ENCODE assay signal across 28 cellular contexts in genomic region chr17:75639327-75639726, GRCh38. TPM values are rescaled to one million over a fixed set of nuclear protein-coding genes. Genes with fewer than 3 reads are reported as not detected.
DNase-seq lines count a peak whose midpoint lies in the region; ATAC-seq and TF ChIP-seq lines count a peak whose summit lies in the region.
"Had no signal": no experiment of that assay in that cellular context is flagged by ENCODE, and none has a peak within 500 bp of the region (broad histone marks: within the 10 kb centered on the region; RNA-seq: fewer than 3 reads in every experiment).

No MANE protein-coding gene starts in this region.

- ATAC-seq in Right ventricle myocardium superior (ENCODE audit: poor library complexity), result no peak
- ATAC-seq in HG02870 (IDR thresholded peaks at IDR 0.05; ENCODE audit: unreplicated experiment), result no peak
- no peak for ATAC-seq in GM19467 (IDR thresholded peaks at IDR 0.05; ENCODE audit: unreplicated experiment)
- ATAC-seq: activated naive CD8-positive, alpha-beta T cell treated with anti-CD3 and anti-CD28 coated beads, Interleukin-2, amount 50 U/mL, for 24 hours; T-helper 17 cell had no signal

- peaks cover 2% of the 10 kb centered on the region for H3K79me2 ChIP-seq in parathyroid adenoma

- intact Hi-C loops in left ventricle myocardium inferior (cut with micrococcal nuclease), result no loop called here
- intact Hi-C loops in Right ventricle myocardium superior (cut with DNase I), result no loop called here
- intact Hi-C loops in esophagus squamous epithelium (cut with DNase I), result no loop called here
- intact Hi-C loops in vagina (cut with DNase I), result no loop called here

- H3K36me3 ChIP-seq in left ventricle myocardium inferior (peaks cover 10% of the 10 kb centered on the region), esophagus squamous epithelium (peaks cover 0 to 34% (median 0%) of the 10 kb centered on the region in 3 donors), parathyroid adenoma (ENCODE audit: control insufficient read depth, insufficient read depth, low read length) (no peaks in the 10 kb centered on the region), vagina (no peaks in the 10 kb centered on the region)
- H3K36me3 ChIP-seq: right lobe of liver had no signal

- H3K27ac ChIP-seq in left ventricle myocardium inferior (replicated peaks), result peak overlapping the region; percentile 84
- peak overlapping the region; percentile 63 to 89 (median 81) for H3K27ac ChIP-seq in esophagus squamous epithelium
- H3K27ac ChIP-seq in parathyroid adenoma, result peak overlapping the region; percentile 83
- peak overlapping the region; percentile 54 for H3K27ac ChIP-seq in vagina
- H3K27ac ChIP-seq: A549, esophagus muscularis mucosa, foreskin keratinocyte, neutrophil, right lobe of liver had no signal

- WGBS in esophagus squamous epithelium, 2 donors, result 100% methylated on average over 1 of the region's 3 CpGs; no CpG with 5 or more reads in 1 of the 2 donors

- no peak for TF ChIP-seq POLR2A in esophagus squamous epithelium (IDR thresholded peaks at IDR 0.05)
- TF ChIP-seq POLR2A in vagina (IDR thresholded peaks at IDR 0.05), result no peak

- no peaks in the 10 kb centered on the region for H3K27me3 ChIP-seq in left ventricle myocardium inferior (ENCODE audit: low read depth)
- no peaks in the 10 kb centered on the region for H3K27me3 ChIP-seq in esophagus squamous epithelium
- no peaks in the 10 kb centered on the region for H3K27me3 ChIP-seq in parathyroid adenoma (ENCODE audit: control insufficient read depth, insufficient read depth, low read length)
- H3K27me3 ChIP-seq in vagina, result no peaks in the 10 kb centered on the region
- H3K27me3 ChIP-seq: esophagus muscularis mucosa, foreskin keratinocyte, right lobe of liver had no signal

- H2AFZ ChIP-seq in parathyroid adenoma, result peak overlapping the region; percentile 53

- TF ChIP-seq CTCF in left ventricle myocardium inferior (IDR thresholded peaks at IDR 0.05; ENCODE audit: borderline replicate concordance) (no peak), esophagus squamous epithelium (IDR thresholded peaks at IDR 0.05) (no peak), parathyroid adenoma (IDR thresholded peaks at IDR 0.05) (no peak), vagina (IDR thresholded peaks at IDR 0.05) (no peak)

- no peak overlapping the region for H3K4me3 ChIP-seq in left ventricle myocardium inferior
- H3K4me3 ChIP-seq in esophagus squamous epithelium, result peak overlapping the region in 3 of 4 donors; percentile 43 to 49 (median 48)
- H3K4me3 ChIP-seq in parathyroid adenoma (ENCODE audit: low read depth, low read length), result peak overlapping the region; percentile 78
- H3K4me3 ChIP-seq in vagina, result peak overlapping the region in 1 of 2 donors; percentile 31
- H3K4me3 ChIP-seq: A549, esophagus muscularis mucosa, right lobe of liver had no signal

- DNase-seq in left ventricle myocardium inferior, result no peak
- no peak for DNase-seq in Right ventricle myocardium superior
- DNase-seq in esophagus squamous epithelium (lab: John Stamatoyannopoulos, UW), result no peak
- DNase-seq in vagina (ENCODE audit: extremely low spot score in 2 of 2), result no peak
- DNase-seq in activated effector memory CD4-positive, alpha-beta T cell treated with anti-CD3 and anti-CD28 coated beads, Interleukin-2, amount 50 U/mL, for 16 hours, result no peak
- DNase-seq: activated CD4-positive, alpha-beta T cell treated with anti-CD3 and anti-CD28 coated beads, Interleukin-2, amount 50 U/mL, for 48 hours; activated CD4-positive, CD25-positive, alpha-beta regulatory T cell; activated naive CD8-positive, alpha-beta T cell treated with anti-CD3 and anti-CD28 coated beads, Interleukin-2, amount 50 U/mL, for 24 hours; activated T-cell treated with anti-CD3 and anti-CD28 coated beads, Interleukin-2, amount 50 U/mL, for 48 hours; CD4-positive, alpha-beta memory T cell; foreskin keratinocyte; H9; head of caudate nucleus; kidney glomerular epithelial cell; NCI-H1417 treated with DMSO at 0.1 percent for 48 hours; NCI-H2081 treated with DMSO at 0.1 percent for 48 hours; NCI-H2227 treated with DMSO at 0.1 percent for 48 hours; OCI-M1; SK-N-SH; stimulated activated CD4-positive, alpha-beta T cell treated with anti-CD3 and anti-CD28 coated beads, Interleukin-4, amount 100 ng/mL, for 4 hours; T-helper 17 cell had no signal

- peak overlapping the region; percentile 78 for H3K4me2 ChIP-seq in parathyroid adenoma (ENCODE audit: low read length)
- H3K4me2 ChIP-seq: A549, SK-N-SH had no signal

- H3K4me1 ChIP-seq in left ventricle myocardium inferior (peaks cover 91% of the 10 kb centered on the region), esophagus squamous epithelium (peaks cover 18 to 76% (median 27%) of the 10 kb centered on the region in 3 donors), parathyroid adenoma (peaks cover 45% of the 10 kb centered on the region), vagina (peaks cover 21% of the 10 kb centered on the region)
- H3K4me1 ChIP-seq: foreskin keratinocyte had no signal

- H3K9me3 ChIP-seq in left ventricle myocardium inferior (replicated peaks), result no peaks in the 10 kb centered on the region
- H3K9me3 ChIP-seq in esophagus squamous epithelium, result no peaks in the 10 kb centered on the region
- no peaks in the 10 kb centered on the region for H3K9me3 ChIP-seq in parathyroid adenoma (ENCODE audit: control insufficient read depth, low read length)
- H3K9me3 ChIP-seq in vagina, result no peaks in the 10 kb centered on the region
- H3K9me3 ChIP-seq: A549, esophagus muscularis mucosa, neutrophil, right lobe of liver, SK-N-SH had no signal

- no peak overlapping the region for H3K9ac ChIP-seq in parathyroid adenoma
- H3K9ac ChIP-seq: SK-N-SH had no signal

RNA-seq across cellular contexts. Expression of gene SMIM5, which starts 6.1 kb away (rescaled TPM):
- total RNA-seq in left ventricle myocardium inferior, result 14.0 TPM
- total RNA-seq in Right ventricle myocardium superior, result 12.5 TPM
- 10 to 100 TPM in 1 of 4 donors, 1 to 10 TPM in 3; 7.4 to 16.8 (median 8.6) TPM for total RNA-seq in esophagus squamous epithelium
- total RNA-seq in vagina, result 2.2 TPM
- total RNA-seq: CD4-positive, alpha-beta memory T cell; foreskin keratinocyte had no signal

RNA-seq across cellular contexts. Expression of gene RECQL5, which starts 27.6 kb away (rescaled TPM):
- total RNA-seq in left ventricle myocardium inferior (17.3 TPM), Right ventricle myocardium superior (14.1 TPM), esophagus squamous epithelium (10 to 100 TPM; 25.1 to 82.8 (median 34.0) TPM), vagina (44.0 TPM)

RNA-seq across cellular contexts. Expression of gene SAP30BP, which starts 27.8 kb away (rescaled TPM):
- 47.2 TPM for total RNA-seq in left ventricle myocardium inferior
- 40.0 TPM for total RNA-seq in Right ventricle myocardium superior
- 10 to 100 TPM; 33.9 to 72.7 (median 44.4) TPM for total RNA-seq in esophagus squamous epithelium
- total RNA-seq in vagina, result 79.1 TPM

RNA-seq across cellular contexts. Expression of gene MYO15B, which starts 51.7 kb away (rescaled TPM):
- total RNA-seq in left ventricle myocardium inferior, result 43.0 TPM
- total RNA-seq in Right ventricle myocardium superior, result 37.1 TPM
- total RNA-seq in esophagus squamous epithelium, result 10 to 100 TPM in 2 of 4 donors, 1 to 10 TPM in 2; 6.3 to 60.7 (median 10.4) TPM
- 160 TPM for total RNA-seq in vagina
